ENCODE assay signal across 8 cellular contexts in genomic region chr6:26158581-26159416, GRCh38.
DNase-seq lines count a peak whose midpoint lies in the region; ATAC-seq and TF ChIP-seq lines count a peak whose summit lies in the region.

No MANE protein-coding gene starts in this region.

- no peaks in the 10 kb centered on the region for H3K27me3 ChIP-seq in hepatocyte

- no peaks in the 10 kb centered on the region for H3K9me2 ChIP-seq in hepatocyte (replicated peaks; ENCODE audit: insufficient read depth)

- H2AFZ ChIP-seq in hepatocyte: no peak overlapping the region

- peak overlapping the region; percentile 50 for H3K4me3 ChIP-seq in astrocyte of the cerebellum (ENCODE audit: low read depth, low read length)
- H3K4me3 ChIP-seq in hepatocyte: peak overlapping the region; percentile 40

- no peaks in the 10 kb centered on the region for H3K4me1 ChIP-seq in hepatocyte (ENCODE audit: insufficient read depth)

- TF ChIP-seq CTCF in astrocyte of the cerebellum (IDR thresholded peaks at IDR 0.05; ENCODE audit: low read depth, low read length, missing control alignments) (no peak), hepatocyte (IDR thresholded peaks at IDR 0.05; ENCODE audit: poor library complexity) (no peak)

- H3K36me3 ChIP-seq in hepatocyte (replicated peaks; ENCODE audit: insufficient read depth, low read depth): no peaks in the 10 kb centered on the region

- H3K27ac ChIP-seq in hepatocyte: peak overlapping the region; percentile 87

- H3K9me3 ChIP-seq in hepatocyte (ENCODE audit: low read depth): no peaks in the 10 kb centered on the region

- peak; percentile 74 for DNase-seq in DMS53 (lab: John Stamatoyannopoulos, UW)
- DNase-seq in KBM-7: peak; percentile 92
- peak; percentile 70 for DNase-seq in SKM-1 treated with dmso at 0.1 percent for 144 hours (lab: John Stamatoyannopoulos, UW; ENCODE audit: unreplicated experiment)
- DNase-seq in astrocyte of the cerebellum (ENCODE audit: low read depth): no peak
- DNase-seq in hepatocyte (ENCODE audit: low spot score): peak; percentile 66
- DNase-seq in sciatic nerve (ENCODE audit: low spot score): peak; percentile 74
- no peak for DNase-seq in GM19240 (ENCODE audit: insufficient read length, low spot score)
- DNase-seq in OCI-M2 (lab: John Stamatoyannopoulos, UW; ENCODE audit: unreplicated experiment): no peak

- in situ Hi-C loops in KBM-7 (cut with MboI; ENCODE audit: low pct_unique_long_range_greater_than_20kb, low sequenced_read_pairs) (no loop called here), astrocyte of the cerebellum (cut with HindIII; ENCODE audit: low sequenced_read_pairs) (no loop called here)

- intact Hi-C loops in sciatic nerve (cut with DNase I): no loop called here

- under 1% methylated on average over 22 of the region's 22 CpGs for WGBS in hepatocyte (ENCODE audit: low lambda C conversion rate, missing lambda C conversion rate)

- H3K4me2 ChIP-seq in hepatocyte: peak overlapping the region; percentile 84

- H4K20me1 ChIP-seq in hepatocyte (ENCODE audit: insufficient read depth, poor library complexity, severe bottlenecking): peaks cover 27% of the 10 kb centered on the region

- H3K79me2 ChIP-seq in hepatocyte: peaks cover 55% of the 10 kb centered on the region

- ATAC-seq in sciatic nerve: peak; percentile 33

Comparison
In these comparisons a context has a peak if more than half of its experiments do, and no peak if none do; other contexts are left out.
1. DNase-seq: peak in DMS53 (single experiment), KBM-7 (single experiment), SKM-1 treated with dmso at 0.1 percent for 144 hours (single experiment), hepatocyte (single experiment) and sciatic nerve (single experiment); none in astrocyte of the cerebellum (single experiment), GM19240 (single experiment) and OCI-M2 (single experiment).